8 cellular contexts compared by ENCODE assay signal in genomic region chr3:52022323-52023100, GRCh38. TPM values are rescaled to one million over a fixed set of nuclear protein-coding genes. Genes with fewer than 3 reads are reported as not detected.
DNase-seq lines count a peak whose midpoint lies in the region; ATAC-seq and TF ChIP-seq lines count a peak whose summit lies in the region.
"Had no signal": no experiment of that assay in that cellular context is flagged by ENCODE, and none has a peak within 500 bp of the region (broad histone marks: within the 10 kb centered on the region; RNA-seq: fewer than 3 reads in every experiment).

No MANE protein-coding gene starts in this region.

- ATAC-seq in WTC11 (peak; percentile 84), HG03045 (IDR thresholded peaks at IDR 0.05; ENCODE audit: unreplicated experiment) (no peak)

- peaks cover 9% of the 10 kb centered on the region for H3K4me1 Mint-ChIP-seq in WTC11
- H3K4me1 Mint-ChIP-seq in mesothelial cell of epicardium: peaks cover 40% of the 10 kb centered on the region

- CTCF ChIA-PET in WTC11 (lab: Charles Lee): interaction anchor here (0.7 to 13.0 kb wide), 7 partner anchors 8 to 753 kb away, joined by 3 to 138 read pairs (median 11); partner anchors contain the start of gene DUSP7

- POLR2A ChIA-PET in WTC11 (lab: Charles Lee): interaction anchor here (1.1 to 1.3 kb wide), 2 partner anchors 11 to 35 kb away, joined by 4 to 5 read pairs; no protein-coding TSS in a partner anchor

- H3K9me3 Mint-ChIP-seq in WTC11: no peaks in the 10 kb centered on the region
- H3K9me3 Mint-ChIP-seq in mesothelial cell of epicardium: no peaks in the 10 kb centered on the region

- DNase-seq in D341Med (ENCODE audit: low spot score): peak; percentile 57
- no peak for DNase-seq in WTC11 (ENCODE audit: low spot score)
- DNase-seq in mesothelial cell of epicardium (ENCODE audit: low spot score in 2 of 2, unreplicated experiment in 2 of 2): no peak
- no peak for DNase-seq in dedifferentiated amniotic fluid mesenchymal stem cell (ENCODE audit: extremely low spot score)
- no peak for DNase-seq in posterior vena cava (ENCODE audit: low spot score)
- DNase-seq: activated CD8-positive, alpha-beta memory T cell treated with anti-CD3 and anti-CD28 coated beads, Interleukin-2, amount 50 U/mL, for 48 hours; small intestine had no signal

- intact Hi-C loops in posterior vena cava (cut with DNase I): no loop called here

- H3K36me3 Mint-ChIP-seq in WTC11: no peaks in the 10 kb centered on the region
- no peaks in the 10 kb centered on the region for H3K36me3 Mint-ChIP-seq in mesothelial cell of epicardium

- no peak overlapping the region for H3K4me3 Mint-ChIP-seq in WTC11
- no peak overlapping the region for H3K4me3 Mint-ChIP-seq in mesothelial cell of epicardium

- H3K27me3 Mint-ChIP-seq in WTC11 (ENCODE audit: low read depth): no peaks in the 10 kb centered on the region
- H3K27me3 Mint-ChIP-seq in mesothelial cell of epicardium (ENCODE audit: low read depth): no peaks in the 10 kb centered on the region

- no peak overlapping the region for H3K27ac Mint-ChIP-seq in WTC11
- H3K27ac Mint-ChIP-seq in mesothelial cell of epicardium: peak overlapping the region; percentile 16

- no peak for TF ChIP-seq CTCF in WTC11 (IDR thresholded peaks at IDR 0.05)
- TF ChIP-seq CTCF in mesothelial cell of epicardium (IDR thresholded peaks at IDR 0.05; ENCODE audit: unreplicated experiment): no peak

TF ChIP-seq in WTC11, 78 proteins besides CTCF, POLR2A, EP300 and RAD21:
- no peak for TF ChIP-seq SMAD4 (CRISPR knock-in tag; IDR thresholded peaks at IDR 0.05)

RNA-seq across cellular contexts. Expression of gene RPL29, which starts 26.8 kb away (rescaled TPM):
- total RNA-seq in WTC11 (2021) (1,343 to 1,592 TPM (median 1,542 TPM) in 3 replicates), mesothelial cell of epicardium (1,237 to 1,322 TPM (median 1,301 TPM) in 3 replicates), posterior vena cava (100 to 1,000 TPM; 657 to 687 TPM)

RNA-seq across cellular contexts. Expression of gene DUSP7, which starts 33.9 kb away (rescaled TPM):
- total RNA-seq in WTC11 (2021): 15.9 to 18.8 TPM (median 16.2 TPM) in 3 replicates
- total RNA-seq in mesothelial cell of epicardium: 32.0 to 34.6 TPM (median 32.2 TPM) in 3 replicates
- total RNA-seq in posterior vena cava: 10 to 100 TPM; 29.9 to 36.4 TPM

RNA-seq across cellular contexts. Expression of gene ACY1, which starts 39.2 kb away (rescaled TPM):
- total RNA-seq in WTC11 (2021) (53.8 to 66.3 TPM (median 61.6 TPM) in 3 replicates), mesothelial cell of epicardium (47.8 to 59.0 TPM (median 58.7 TPM) in 3 replicates), posterior vena cava (10 to 100 TPM; 11.8 to 12.3 TPM)

RNA-seq across cellular contexts. Expression of gene ABHD14A, which starts 47.6 kb away (rescaled TPM):
- total RNA-seq in WTC11 (2021) (3.8 to 5.9 TPM (median 4.5 TPM) in 3 replicates), mesothelial cell of epicardium (13.7 to 15.5 TPM (median 14.8 TPM) in 3 replicates), posterior vena cava (10 to 100 TPM in 1 of 2 donors, 1 to 10 TPM in 1; 8.4 to 18.6 TPM)

RNA-seq across cellular contexts. Expression of gene ABHD14B, which starts 48.7 kb away (rescaled TPM):
- total RNA-seq in WTC11 (2021): 11.8 to 12.6 TPM (median 12.3 TPM) in 3 replicates
- total RNA-seq in mesothelial cell of epicardium: 25.9 to 27.2 TPM (median 26.0 TPM) in 3 replicates
- 10 to 100 TPM; 21.0 to 32.7 TPM for total RNA-seq in posterior vena cava
